ENCODE assay signal across 8 cellular contexts in the genomic region with DNA sequence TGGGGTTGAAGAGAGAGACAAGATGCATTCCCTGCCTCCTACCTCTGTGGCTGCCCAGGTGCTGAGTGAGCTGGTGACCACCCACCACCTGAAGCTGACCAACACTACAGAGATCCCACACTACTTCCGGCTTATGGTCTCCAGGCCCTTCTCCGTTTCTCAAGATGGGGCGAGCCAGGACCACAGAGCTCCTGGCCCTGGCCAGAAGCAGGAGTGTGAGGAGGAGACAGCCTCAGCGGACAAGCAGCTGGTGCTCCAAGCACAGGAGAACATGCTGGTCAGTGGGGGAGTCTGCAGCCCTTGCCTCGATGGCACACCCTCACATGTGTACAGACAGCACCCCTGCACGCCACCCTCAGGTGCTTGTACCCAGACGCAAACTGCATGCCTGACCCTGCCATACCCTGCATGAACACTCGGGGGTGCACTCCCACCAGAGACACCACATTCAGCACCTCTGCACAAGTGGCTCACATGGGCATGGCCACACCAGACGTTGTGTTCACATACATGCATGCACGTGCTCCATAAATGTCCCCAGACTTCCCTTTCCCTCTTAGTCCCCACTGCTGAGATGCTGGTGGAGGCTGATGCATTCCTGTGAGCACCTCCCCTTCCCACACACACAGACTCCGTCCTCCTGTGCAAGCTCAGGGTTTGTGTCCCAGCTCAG. TPM values are rescaled to one million over a fixed set of nuclear protein-coding genes. Genes with fewer than 3 reads are reported as not detected.
DNase-seq lines count a peak whose midpoint lies in the region; ATAC-seq, FAIRE-seq and TF ChIP-seq lines count a peak whose summit lies in the region.

No MANE protein-coding gene starts in this region.

- RAD21 ChIA-PET in GM12878 (lab: Charles Lee; ENCODE audit: unreplicated experiment): interaction anchor here (0.9 to 1.7 kb wide), 5 partner anchors 10 to 362 kb away, joined by 3 to 6 read pairs (median 3); no protein-coding TSS in a partner anchor

- no peaks in the 10 kb centered on the region for H3K27me3 Mint-ChIP-seq in T-helper 2 cell treated with Interferon-gamma antibody and Interleukin-4, amounts not matched to agents 5 μg/mL and 100 μg/mL, for 36 hours (ENCODE audit: low read depth)

- H3K9me3 Mint-ChIP-seq in T-helper 2 cell treated with Interferon-gamma antibody and Interleukin-4, amounts not matched to agents 5 μg/mL and 100 μg/mL, for 36 hours: no peaks in the 10 kb centered on the region

- H4K20me1 ChIP-seq in DND-41 (ENCODE audit: insufficient read depth, low read length) (peaks cover 7% of the 10 kb centered on the region; the same call in 1 of the 2 replicates), GM12878 (ENCODE audit: control insufficient read depth, insufficient read depth) (no peaks in the 10 kb centered on the region)

- H3K27ac ChIP-seq in DND-41 (ENCODE audit: low read length) (no peak overlapping the region), GM12878 (ENCODE audit: control insufficient read depth, insufficient read depth) (no peak overlapping the region)

- H3K4me2 ChIP-seq in DND-41 (ENCODE audit: insufficient read depth, low read length) (no peak overlapping the region), GM12878 (ENCODE audit: control insufficient read depth, insufficient read depth) (no peak overlapping the region)

- TF ChIP-seq CTCF in DND-41 (IDR thresholded peaks at IDR 0.05; ENCODE audit: borderline replicate concordance, extremely low read depth, low read length, poor library complexity, severe bottlenecking) (peak; percentile 95), GM12878 (IDR thresholded peaks at IDR 0.05 in 2 of 3, conservative IDR thresholded peaks at IDR 0.05 in 1 of 3; ENCODE audit: control insufficient read depth in 2 of 3, extremely low read depth in 1 of 3, insufficient read depth in 1 of 3, low read depth in 3 of 3, low read length in 3 of 3) (peak; percentile 94 to 97 (median 95))

- H3K4me3 Mint-ChIP-seq in T-helper 2 cell treated with Interferon-gamma antibody and Interleukin-4, amounts not matched to agents 5 μg/mL and 100 μg/mL, for 36 hours: no peak overlapping the region

- no peaks in the 10 kb centered on the region for H3K79me2 ChIP-seq in DND-41 (ENCODE audit: insufficient read depth, low read length)
- H3K79me2 ChIP-seq in GM12878 (ENCODE audit: control insufficient read depth, insufficient read depth, low read length): no peaks in the 10 kb centered on the region

- peaks cover 31% of the 10 kb centered on the region for H3K36me3 ChIP-seq in DND-41 (ENCODE audit: insufficient read depth, low read length)
- H3K36me3 ChIP-seq in GM12878 (ENCODE audit: control insufficient read depth in 2 of 2, insufficient read depth in 2 of 2, low read length in 1 of 2): peaks cover 0 to 11% of the 10 kb centered on the region in 2 experiments; a peak in 3 of 4 replicates

- peaks cover 13% of the 10 kb centered on the region for H3K36me3 Mint-ChIP-seq in T-helper 2 cell treated with Interferon-gamma antibody and Interleukin-4, amounts not matched to agents 5 μg/mL and 100 μg/mL, for 36 hours (ENCODE audit: low read depth)

- peaks cover 5% of the 10 kb centered on the region for H3K4me1 Mint-ChIP-seq in T-helper 2 cell treated with Interferon-gamma antibody and Interleukin-4, amounts not matched to agents 5 μg/mL and 100 μg/mL, for 36 hours (ENCODE audit: low read depth)

- SMC1A ChIA-PET in GM12878 (lab: Charles Lee; ENCODE audit: uncharacterized antibody, unreplicated experiment): interaction anchor here (1.0 to 4.0 kb wide), 4 partner anchors 15 to 183 kb away, joined by 3 to 20 read pairs (median 4); no protein-coding TSS in a partner anchor

- peak; percentile 39; the same call in 1 of the 2 replicates for TF ChIP-seq POLR2A in GM12878 (IDR thresholded peaks at IDR 0.05; ENCODE audit: low read depth, low read length)

- no peak overlapping the region for H3K4me3 ChIP-seq in DND-41 (ENCODE audit: low read depth in 1 of 2, low read length in 2 of 2)
- H3K4me3 ChIP-seq in GM12878: no peak overlapping the region

- 44% methylated on average over 11 of the region's 11 CpGs for WGBS in GM12878 (ENCODE audit: insufficient coverage, insufficient replicate concordance, low lambda C conversion rate, missing lambda C conversion rate)

- POLR2A ChIA-PET in GM12878 (lab: Charles Lee): interaction anchor here (0.6 kb wide), 1 partner anchor 252 kb away, joined by 3 read pairs; no protein-coding TSS in a partner anchor

- peak; percentile 93 for FAIRE-seq in GM12878 (lab: Jason Lieb, UNC)

- TF ChIP-seq RAD21 in GM12878 (IDR thresholded peaks at IDR 0.05; ENCODE audit: insufficient read depth, low read depth, low read length): peak; percentile 89

- peak; percentile 75 for DNase-seq in DND-41
- DNase-seq in HUDEP-2 (lab: John Stamatoyannopoulos, UW; ENCODE audit: unreplicated experiment in 76 of 76): peak in 67 of 76 experiments; percentile 4 to 79 (median 57)
- peak; percentile 63 for DNase-seq in T-helper 2 cell treated with Interferon-gamma antibody and Interleukin-4, amounts not matched to agents 5 μg/mL and 100 μg/mL, for 36 hours (ENCODE audit: low spot score)
- peak; percentile 41 for DNase-seq in GM12878 (ENCODE audit: low read depth, low spot score)
- DNase-seq in islet precursor cell: peak; percentile 81
- peak; percentile 57 to 70 for DNase-seq in stimulated activated CD4-positive, alpha-beta T cell treated with anti-CD3 and anti-CD28 coated beads, Interleukin-2, amount 100 ng/mL, for 48 hours
- DNase-seq in NCI-H510A treated with DMSO at 0.1 percent for 48 hours (lab: John Stamatoyannopoulos, UW): no peak

- in situ Hi-C loops in GM12878 (cut with MboI): loop anchor here (5.0 kb wide), 1 partner anchor 364 kb away; no protein-coding TSS in a partner anchor

- H2AFZ ChIP-seq in DND-41 (ENCODE audit: low read depth, low read length) (no peak overlapping the region), GM12878 (ENCODE audit: control insufficient read depth, low read depth, low read length) (no peak overlapping the region)

- no peak for TF ChIP-seq EP300 in GM12878 (IDR thresholded peaks at IDR 0.05; ENCODE audit: borderline replicate concordance in 1 of 2, control insufficient read depth in 1 of 2, low read depth in 2 of 2, low read length in 2 of 2)

- H3K27ac Mint-ChIP-seq in T-helper 2 cell treated with Interferon-gamma antibody and Interleukin-4, amounts not matched to agents 5 μg/mL and 100 μg/mL, for 36 hours: peak overlapping the region; percentile 31

- ATAC-seq in DND-41 (ENCODE audit: insufficient read depth, low read depth) (peak; percentile 84), GM19467 (IDR thresholded peaks at IDR 0.05; ENCODE audit: unreplicated experiment) (peak; percentile 66), GM12878 (peak; percentile 92)

- BruUV-seq in GM12878 (replicated peaks; lab: Mats Ljungman, UMichigan): no TSS peak

- intact Hi-C loops in GM12878 (cut with micrococcal nuclease; ENCODE audit: unreplicated experiment): loop anchor here (1.0 to 5.0 kb wide), 5 partner anchors 119 to 362 kb away; a partner anchor contains a TSS

- no peak overlapping the region for H3K9ac ChIP-seq in DND-41 (ENCODE audit: low read depth, low read length)
- H3K9ac ChIP-seq in GM12878 (ENCODE audit: control insufficient read depth, insufficient read depth, low read length): no peak overlapping the region

- H3K4me1 ChIP-seq in DND-41 (ENCODE audit: insufficient read depth, low read length): no peaks in the 10 kb centered on the region
- H3K4me1 ChIP-seq in GM12878 (ENCODE audit: control insufficient read depth, insufficient read depth, low read length): peaks cover 6% of the 10 kb centered on the region; the same call in 1 of the 2 replicates

- CTCF ChIA-PET in GM12878 (lab: Yijun Ruan, JAX): interaction anchor here (0.8 to 5.7 kb wide), 15 partner anchors 10 to 403 kb away, joined by 3 to 42 read pairs (median 3); a partner anchor contains a TSS

- H3K9me3 ChIP-seq in DND-41 (ENCODE audit: insufficient read depth, low read length, severe bottlenecking) (no peaks in the 10 kb centered on the region), GM12878 (replicated peaks; ENCODE audit: control insufficient read depth, insufficient read depth, low read length) (no peaks in the 10 kb centered on the region)

- H3K27me3 ChIP-seq in DND-41 (ENCODE audit: insufficient read depth, low read length, poor library complexity) (no peaks in the 10 kb centered on the region), GM12878 (replicated peaks in 1 of 2; ENCODE audit: control insufficient read depth in 2 of 2, insufficient read depth in 2 of 2, low read length in 1 of 2) (no peaks in the 10 kb centered on the region; a peak in 1 of 4 replicates)

RNA-seq across cellular contexts. Expression of a gene that starts 19.0 kb away (rescaled TPM):
- total RNA-seq in GM12878 (2013; cell fraction: nucleolus; rRNA removed): 37.3 and 41.0 TPM in 2 replicates
- total RNA-seq in GM12878 (2014; rRNA removed) (41.9 and 56.5 TPM in 2 replicates), GM12878 (2014; rRNA removed; fragmentation: Illumina TruSeq; extraction: Trizol) (41.0 and 43.3 TPM in 2 replicates), GM12878 (2021) (65.6 and 68.1 TPM in 2 replicates)
- 24.5 TPM for polyA plus RNA-seq in GM12878 (2011; ENCODE audit: low read depth)
- polyA plus RNA-seq in GM12878 (2011; rRNA removed) (54.9 and 85.4 TPM in 2 replicates), GM12878 (2014; fragmentation: Illumina TruSeq; extraction: Trizol) (24.5 and 51.5 TPM in 2 replicates), GM12878 (2014; fragmentation: Nextera tagmentation; extraction: Ambion mirVana) (10 to 100 TPM in 1 of 2 experiments, 1 to 10 TPM in 1; 5.7 to 12.6 TPM), GM12878 (2014; rRNA removed) (79.2 and 90.2 TPM in 2 replicates), GM12878 (2016; fragmentation: Nextera tagmentation; extraction: Ambion mirVana) (10 to 100 TPM; 64.8 to 75.1 TPM)
- polyA plus RNA-seq in GM12878 (2011; cell fraction: cytosol; rRNA removed): 80.7 and 120 TPM in 2 replicates
- 330 and 337 TPM in 2 replicates for polyA plus RNA-seq in GM12878 (2011; cell fraction: nucleus; rRNA removed)
- 49.4 and 50.7 TPM in 2 replicates for polyA plus RNA-seq in GM12878 (2012)
- polyA minus RNA-seq in GM12878 (2011; rRNA and poly(A)+ RNA removed): 73.1 and 103 TPM in 2 replicates
- polyA minus RNA-seq in GM12878 (2011; cell fraction: cytosol; rRNA and poly(A)+ RNA removed): 21.1 and 21.5 TPM in 2 replicates
- polyA minus RNA-seq in GM12878 (2011; cell fraction: nucleus; rRNA and poly(A)+ RNA removed): 90.7 and 132 TPM in 2 replicates

RNA-seq across cellular contexts. Expression of a gene that starts 20.6 kb away (rescaled TPM):
- total RNA-seq in GM12878 (2013; cell fraction: nucleolus; rRNA removed): 12.8 and 14.6 TPM in 2 replicates
- 28.7 and 38.6 TPM in 2 replicates for total RNA-seq in GM12878 (2014; rRNA removed)
- 5.5 and 6.2 TPM in 2 replicates for total RNA-seq in GM12878 (2014; rRNA removed; fragmentation: Illumina TruSeq; extraction: Trizol)
- 65.6 and 67.7 TPM in 2 replicates for total RNA-seq in GM12878 (2021)
- polyA plus RNA-seq in GM12878 (2011; ENCODE audit: low read depth): 37.6 TPM
- polyA plus RNA-seq in GM12878 (2011; rRNA removed): 41.6 and 61.7 TPM in 2 replicates
- 93.6 and 108 TPM in 2 replicates for polyA plus RNA-seq in GM12878 (2011; cell fraction: cytosol; rRNA removed)
- polyA plus RNA-seq in GM12878 (2011; cell fraction: nucleus; rRNA removed): 83.5 and 84.2 TPM in 2 replicates
- polyA plus RNA-seq in GM12878 (2012): 39.3 and 44.4 TPM in 2 replicates
- polyA plus RNA-seq in GM12878 (2014; fragmentation: Illumina TruSeq; extraction: Trizol): 83.0 and 84.8 TPM in 2 replicates
- 10 to 100 TPM; 37.6 to 82.0 TPM for polyA plus RNA-seq in GM12878 (2014; fragmentation: Nextera tagmentation; extraction: Ambion mirVana)
- 80.2 and 96.7 TPM in 2 replicates for polyA plus RNA-seq in GM12878 (2014; rRNA removed)
- 10 to 100 TPM; 69.4 to 83.4 TPM for polyA plus RNA-seq in GM12878 (2016; fragmentation: Nextera tagmentation; extraction: Ambion mirVana)
- 82.8 and 102 TPM in 2 replicates for polyA minus RNA-seq in GM12878 (2011; rRNA and poly(A)+ RNA removed)
- polyA minus RNA-seq in GM12878 (2011; cell fraction: cytosol; rRNA and poly(A)+ RNA removed): 29.2 and 32.2 TPM in 2 replicates
- polyA minus RNA-seq in GM12878 (2011; cell fraction: nucleus; rRNA and poly(A)+ RNA removed): 38.7 and 48.3 TPM in 2 replicates

RNA-seq across cellular contexts. Expression of a gene that starts 47.5 kb away (rescaled TPM):
- 74.1 and 78.0 TPM in 2 replicates for total RNA-seq in GM12878 (2013; cell fraction: nucleolus; rRNA removed)
- 34.7 and 37.1 TPM in 2 replicates for total RNA-seq in GM12878 (2014; rRNA removed)
- total RNA-seq in GM12878 (2014; rRNA removed; fragmentation: Illumina TruSeq; extraction: Trizol): 36.9 and 38.3 TPM in 2 replicates
- 45.2 and 48.0 TPM in 2 replicates for total RNA-seq in GM12878 (2021)
- 26.5 TPM for polyA plus RNA-seq in GM12878 (2011; ENCODE audit: low read depth)
- 54.6 and 74.8 TPM in 2 replicates for polyA plus RNA-seq in GM12878 (2011; rRNA removed)
- polyA plus RNA-seq in GM12878 (2011; cell fraction: cytosol; rRNA removed): 27.8 and 35.0 TPM in 2 replicates
- polyA plus RNA-seq in GM12878 (2011; cell fraction: nucleus; rRNA removed): 41.7 and 47.3 TPM in 2 replicates
- polyA plus RNA-seq in GM12878 (2012): 28.8 and 37.7 TPM in 2 replicates
- polyA plus RNA-seq in GM12878 (2014; fragmentation: Illumina TruSeq; extraction: Trizol): 50.3 and 59.6 TPM in 2 replicates
- 10 to 100 TPM; 12.4 to 16.9 TPM for polyA plus RNA-seq in GM12878 (2014; fragmentation: Nextera tagmentation; extraction: Ambion mirVana)
- polyA plus RNA-seq in GM12878 (2014; rRNA removed): 35.0 and 36.7 TPM in 2 replicates
- 10 to 100 TPM; 18.0 to 18.8 TPM for polyA plus RNA-seq in GM12878 (2016; fragmentation: Nextera tagmentation; extraction: Ambion mirVana)
- polyA minus RNA-seq in GM12878 (2011; rRNA and poly(A)+ RNA removed): 41.5 and 45.9 TPM in 2 replicates
- 15.1 and 23.0 TPM in 2 replicates for polyA minus RNA-seq in GM12878 (2011; cell fraction: cytosol; rRNA and poly(A)+ RNA removed)
- polyA minus RNA-seq in GM12878 (2011; cell fraction: nucleus; rRNA and poly(A)+ RNA removed): 26.2 and 34.1 TPM in 2 replicates
